ENCODE assay signal across 8 cellular contexts in the genomic region with DNA sequence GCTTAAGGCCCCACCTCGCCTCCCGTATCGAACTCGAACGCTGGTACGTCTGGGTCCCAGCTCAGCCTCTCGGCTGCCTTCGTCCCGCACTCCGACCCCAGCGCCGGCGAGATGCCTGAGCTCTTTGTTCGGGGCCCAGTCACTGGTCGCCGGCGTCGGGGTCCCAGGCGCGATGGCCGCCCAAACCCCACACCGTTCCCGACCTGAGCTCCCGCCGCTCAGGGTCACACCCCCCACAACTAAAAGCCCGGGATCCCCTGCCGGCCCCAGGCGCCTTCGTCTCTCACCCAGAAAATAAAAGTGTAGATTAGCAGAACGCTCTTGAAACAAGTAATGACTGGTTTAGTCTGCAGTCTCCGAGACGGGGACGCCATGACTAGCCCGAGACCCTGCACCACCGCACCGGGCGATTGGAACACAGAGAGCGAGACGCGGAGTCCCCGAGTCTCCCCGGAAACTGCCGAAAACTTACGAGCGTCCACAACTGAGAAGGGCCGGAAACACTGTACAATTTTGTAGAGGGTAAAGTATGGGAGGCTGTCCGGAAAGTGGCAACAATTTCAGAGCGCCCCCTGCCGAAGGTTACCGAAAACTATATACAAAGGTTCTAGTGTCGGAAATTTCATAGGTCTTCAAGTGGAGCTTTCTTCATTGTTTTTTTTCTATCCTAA. TPM values are rescaled to one million over a fixed set of nuclear protein-coding genes. Genes with fewer than 3 reads are reported as not detected.
A peak's percentile ranks its signal among the peaks of the same experiment; 100 is the strongest.
DNase-seq lines count a peak whose midpoint lies in the region; ATAC-seq and TF ChIP-seq lines count a peak whose summit lies in the region.

A gene with protein sequence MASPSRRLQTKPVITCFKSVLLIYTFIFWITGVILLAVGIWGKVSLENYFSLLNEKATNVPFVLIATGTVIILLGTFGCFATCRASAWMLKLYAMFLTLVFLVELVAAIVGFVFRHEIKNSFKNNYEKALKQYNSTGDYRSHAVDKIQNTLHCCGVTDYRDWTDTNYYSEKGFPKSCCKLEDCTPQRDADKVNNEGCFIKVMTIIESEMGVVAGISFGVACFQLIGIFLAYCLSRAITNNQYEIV (minus strand): TSS at position 486 of the 671 bp plus-strand sequence. CDS start 112 bp downstream, at position 374.

- peaks cover 16 to 41% of the 10 kb centered on the region in 2 donors for H3K27me3 Mint-ChIP-seq in natural killer cell (ENCODE audit: low read depth in 2 of 2)
- peaks cover 37 to 40% of the 10 kb centered on the region in 2 donors for H3K27me3 Mint-ChIP-seq in stimulated activated naive B cell treated with anti-CD40 and anti-IgM and Interleukin-4, amounts not matched to agents 10 μg/mL and 1 μg/mL and 100 μg/mL, for 72 hours

- no peak within 1 kb of the TSS for H3K27ac Mint-ChIP-seq in natural killer cell
- H3K27ac Mint-ChIP-seq in stimulated activated naive B cell treated with anti-CD40 and anti-IgM and Interleukin-4, amounts not matched to agents 10 μg/mL and 1 μg/mL and 100 μg/mL, for 72 hours = peak within 1 kb of the TSS; percentile 85

- peaks cover 0 to 2% of the 10 kb centered on the region in 2 donors for H3K9me3 Mint-ChIP-seq in natural killer cell
- H3K9me3 Mint-ChIP-seq in stimulated activated naive B cell treated with anti-CD40 and anti-IgM and Interleukin-4, amounts not matched to agents 10 μg/mL and 1 μg/mL and 100 μg/mL, for 72 hours = peaks cover 0 to 2% of the 10 kb centered on the region in 2 donors

- peaks cover 4 to 9% of the 10 kb centered on the region in 2 donors for H3K4me1 Mint-ChIP-seq in natural killer cell
- H3K4me1 Mint-ChIP-seq in stimulated activated naive B cell treated with anti-CD40 and anti-IgM and Interleukin-4, amounts not matched to agents 10 μg/mL and 1 μg/mL and 100 μg/mL, for 72 hours = peaks cover 5 to 11% of the 10 kb centered on the region in 2 donors

- peak within 1 kb of the TSS; percentile 66 for H3K4me3 ChIP-seq in AG04449 (ENCODE audit: low read depth, low read length)
- peak within 1 kb of the TSS; percentile 74 for H3K4me3 ChIP-seq in fibroblast of villous mesenchyme (ENCODE audit: low read depth, low read length)

- peak; percentile 33 for TF ChIP-seq CTCF in AG04449 (IDR thresholded peaks at IDR 0.05; ENCODE audit: insufficient read depth, low read length, missing control alignments)
- TF ChIP-seq CTCF in fibroblast of villous mesenchyme (IDR thresholded peaks at IDR 0.05; ENCODE audit: insufficient read depth, low read depth, low read length) = peak; percentile 49
- no peak for TF ChIP-seq CTCF in natural killer cell (IDR thresholded peaks at IDR 0.05)

- CTCF ChIA-PET in AG04449 (lab: Yijun Ruan, JAX) = interaction anchor here (0.6 to 3.5 kb wide), 21 partner anchors 9 to 132 kb away, joined by 3 to 27 read pairs (median 6); a partner anchor contains a TSS

- no peak for DNase-seq in AG04449 (ENCODE audit: low read depth, low spot score)
- DNase-seq in OCI-M1 (lab: John Stamatoyannopoulos, UW) = peak; percentile 2
- peak; percentile 57 for DNase-seq in activated T-helper 9 cell treated with anti-CD3 and anti-CD28 coated beads, Interleukin-2, amount 50 U/mL, for 16 hours (ENCODE audit: low read depth)
- DNase-seq in fibroblast of villous mesenchyme (ENCODE audit: low read depth) = peak; percentile 90
- no peak for DNase-seq in natural killer cell
- DNase-seq in stimulated activated naive B cell treated with anti-CD40 and anti-IgM and Interleukin-4, amounts not matched to agents 10 μg/mL and 1 μg/mL and 100 μg/mL, for 72 hours = peak; percentile 42

- no peaks in the 10 kb centered on the region for H3K36me3 Mint-ChIP-seq in natural killer cell
- H3K36me3 Mint-ChIP-seq in stimulated activated naive B cell treated with anti-CD40 and anti-IgM and Interleukin-4, amounts not matched to agents 10 μg/mL and 1 μg/mL and 100 μg/mL, for 72 hours = no peaks in the 10 kb centered on the region

- peak; percentile 87 for ATAC-seq in GM19035 (IDR thresholded peaks at IDR 0.05; ENCODE audit: unreplicated experiment)
- ATAC-seq in HG03469 (IDR thresholded peaks at IDR 0.05; ENCODE audit: unreplicated experiment) = peak; percentile 99
- peak; percentile 48 to 73 (median 58) for ATAC-seq in natural killer cell
- ATAC-seq in stimulated activated naive B cell treated with anti-CD40 and anti-IgM and Interleukin-4, amounts not matched to agents 10 μg/mL and 1 μg/mL and 100 μg/mL, for 72 hours (replicated peaks) = peak; percentile 91 to 98

- intact Hi-C loops in natural killer cell (cut with micrococcal nuclease) = no loop called here

- H3K4me3 Mint-ChIP-seq in natural killer cell = peak within 1 kb of the TSS; percentile 79
- H3K4me3 Mint-ChIP-seq in stimulated activated naive B cell treated with anti-CD40 and anti-IgM and Interleukin-4, amounts not matched to agents 10 μg/mL and 1 μg/mL and 100 μg/mL, for 72 hours = peak within 1 kb of the TSS; percentile 86 to 92

- POLR2A ChIA-PET in AG04449 (lab: Yijun Ruan, JAX) = no interaction called here

RNA-seq across cellular contexts. Expression of the gene that starts here (rescaled TPM):
- total RNA-seq in fibroblast of villous mesenchyme = 30.0 and 44.5 TPM in 2 replicates
- not detected for total RNA-seq in natural killer cell

Comparison
In these comparisons a context has a peak if more than half of its experiments do, and no peak if none do; other contexts are left out.
1. RNA of the gene that starts here (total RNA-seq): 30.0 to 44.5 TPM in fibroblast of villous mesenchyme; not detected in natural killer cell; every median in the first group is over 10 times any median in the second.
2. Peak in ATAC-seq in natural killer cell; RNA of the gene not detected or under 1 TPM.
3. DNase-seq: peak in OCI-M1 (single experiment), activated T-helper 9 cell treated with anti-CD3 and anti-CD28 coated beads, Interleukin-2, amount 50 U/mL, for 16 hours (single experiment), fibroblast of villous mesenchyme (single experiment) and stimulated activated naive B cell treated with anti-CD40 and anti-IgM and Interleukin-4, amounts not matched to agents 10 μg/mL and 1 μg/mL and 100 μg/mL, for 72 hours (single experiment); none in AG04449 (single experiment) and natural killer cell (single experiment).
4. Peak in every context shown above with its lines, with median percentiles within 50 percentile points of each other: ATAC-seq.